In genomic region chr22:36467042-36467810, GRCh38 we compare ENCODE assay signal across 9 cellular contexts. TPM values are rescaled to one million over a fixed set of nuclear protein-coding genes. Genes with fewer than 3 reads are reported as not detected.
DNase-seq lines count a peak whose midpoint lies in the region; TF ChIP-seq lines count a peak whose summit lies in the region.
"Had no signal": no experiment of that assay in that cellular context is flagged by ENCODE, and none has a peak within 500 bp of the region (broad histone marks: within the 10 kb centered on the region; RNA-seq: fewer than 3 reads in every experiment).

No MANE protein-coding gene starts in this region.

- no peak for DNase-seq in activated CD4-positive, alpha-beta T cell treated with anti-CD3 and anti-CD28 coated beads, Interleukin-2, amount 10 ng/mL, durations not matched to agents 24 days and 14 days
- DNase-seq in activated CD4-positive, alpha-beta T cell treated with anti-CD3 and anti-CD28 coated beads for 4 hours: no peak
- DNase-seq in activated naive CD8-positive, alpha-beta T cell treated with anti-CD3 and anti-CD28 coated beads for 36 hours: no peak
- DNase-seq in immature natural killer cell (no peak), tibial artery (peak in 1 of 2 donors; percentile 75), NCI-H2196 treated with DMSO at 0.1 percent for 48 hours (lab: John Stamatoyannopoulos, UW; ENCODE audit: unreplicated experiment) (no peak), NOMO-1 treated with dmso at 0.1 percent for 144 hours (lab: John Stamatoyannopoulos, UW; ENCODE audit: unreplicated experiment) (no peak), glutamatergic neuron (no peak)

- intact Hi-C loops in activated CD4-positive, alpha-beta T cell treated with anti-CD3 and anti-CD28 coated beads, Interleukin-2, amount 10 ng/mL, durations not matched to agents 24 days and 14 days (cut with micrococcal nuclease): no loop called here
- intact Hi-C loops in tibial artery (cut with DNase I; ENCODE audit: low total_unique reads): loop anchor here (5.0 kb wide), 1 partner anchor 100 kb away; no protein-coding TSS in a partner anchor

- no peaks in the 10 kb centered on the region for H3K27me3 ChIP-seq in tibial artery

- no peaks in the 10 kb centered on the region for H3K9me3 ChIP-seq in tibial artery

- H3K4me3 Mint-ChIP-seq in activated CD4-positive, alpha-beta T cell treated with anti-CD3 and anti-CD28 coated beads, Interleukin-2, amount 10 ng/mL, durations not matched to agents 24 days and 14 days: no peak overlapping the region
- no peak overlapping the region for H3K4me3 Mint-ChIP-seq in activated naive CD8-positive, alpha-beta T cell treated with anti-CD3 and anti-CD28 coated beads for 36 hours
- no peak overlapping the region for H3K4me3 Mint-ChIP-seq in immature natural killer cell
- no peak overlapping the region for H3K4me3 Mint-ChIP-seq in glutamatergic neuron (ENCODE audit: unreplicated experiment)
- H3K4me3 Mint-ChIP-seq: IgD-negative memory B cell had no signal

- no peaks in the 10 kb centered on the region for H3K9me3 Mint-ChIP-seq in activated CD4-positive, alpha-beta T cell treated with anti-CD3 and anti-CD28 coated beads, Interleukin-2, amount 10 ng/mL, durations not matched to agents 24 days and 14 days
- no peaks in the 10 kb centered on the region for H3K9me3 Mint-ChIP-seq in activated naive CD8-positive, alpha-beta T cell treated with anti-CD3 and anti-CD28 coated beads for 36 hours
- H3K9me3 Mint-ChIP-seq in immature natural killer cell (no peaks in the 10 kb centered on the region), glutamatergic neuron (ENCODE audit: unreplicated experiment) (no peaks in the 10 kb centered on the region)
- H3K9me3 Mint-ChIP-seq: IgD-negative memory B cell had no signal

- peaks cover 22% of the 10 kb centered on the region for H3K4me1 Mint-ChIP-seq in activated CD4-positive, alpha-beta T cell treated with anti-CD3 and anti-CD28 coated beads, Interleukin-2, amount 10 ng/mL, durations not matched to agents 24 days and 14 days
- peaks cover 24% of the 10 kb centered on the region for H3K4me1 Mint-ChIP-seq in activated naive CD8-positive, alpha-beta T cell treated with anti-CD3 and anti-CD28 coated beads for 36 hours
- H3K4me1 Mint-ChIP-seq in immature natural killer cell: peaks cover 18 to 21% of the 10 kb centered on the region in 2 donors
- H3K4me1 Mint-ChIP-seq in glutamatergic neuron (ENCODE audit: low read depth, unreplicated experiment): peaks cover 8% of the 10 kb centered on the region

- peak overlapping the region; percentile 78 to 95 for H3K27ac ChIP-seq in tibial artery

- H3K4me1 ChIP-seq in tibial artery: peaks cover 0 to 100% (median 84%) of the 10 kb centered on the region in 4 donors

- no peak for TF ChIP-seq CTCF in tibial artery (IDR thresholded peaks at IDR 0.05)
- no peak for TF ChIP-seq CTCF in glutamatergic neuron (IDR thresholded peaks at IDR 0.05; ENCODE audit: partially characterized antibody, unreplicated experiment)

- H3K27me3 Mint-ChIP-seq in activated CD4-positive, alpha-beta T cell treated with anti-CD3 and anti-CD28 coated beads, Interleukin-2, amount 10 ng/mL, durations not matched to agents 24 days and 14 days: no peaks in the 10 kb centered on the region
- no peaks in the 10 kb centered on the region for H3K27me3 Mint-ChIP-seq in activated naive CD8-positive, alpha-beta T cell treated with anti-CD3 and anti-CD28 coated beads for 36 hours
- H3K27me3 Mint-ChIP-seq in immature natural killer cell (ENCODE audit: low read depth in 3 of 3) (peaks cover 0 to 4% (median 0%) of the 10 kb centered on the region in 3 donors), glutamatergic neuron (ENCODE audit: unreplicated experiment) (peaks cover 5% of the 10 kb centered on the region)
- H3K27me3 Mint-ChIP-seq: IgD-negative memory B cell had no signal

- H3K27ac Mint-ChIP-seq in activated CD4-positive, alpha-beta T cell treated with anti-CD3 and anti-CD28 coated beads, Interleukin-2, amount 10 ng/mL, durations not matched to agents 24 days and 14 days: peak overlapping the region; percentile 64
- peak overlapping the region; percentile 78 for H3K27ac Mint-ChIP-seq in activated naive CD8-positive, alpha-beta T cell treated with anti-CD3 and anti-CD28 coated beads for 36 hours
- H3K27ac Mint-ChIP-seq in immature natural killer cell (peak overlapping the region in 4 of 6 donors; percentile 8 to 55 (median 17)), glutamatergic neuron (ENCODE audit: unreplicated experiment) (no peak overlapping the region)

- no peak overlapping the region for H3K4me3 ChIP-seq in tibial artery

- peaks cover 20% of the 10 kb centered on the region for H3K36me3 Mint-ChIP-seq in activated CD4-positive, alpha-beta T cell treated with anti-CD3 and anti-CD28 coated beads, Interleukin-2, amount 10 ng/mL, durations not matched to agents 24 days and 14 days (ENCODE audit: low read depth)
- peaks cover 2% of the 10 kb centered on the region for H3K36me3 Mint-ChIP-seq in activated naive CD8-positive, alpha-beta T cell treated with anti-CD3 and anti-CD28 coated beads for 36 hours
- H3K36me3 Mint-ChIP-seq in immature natural killer cell (peaks cover 0 to 11% (median 4%) of the 10 kb centered on the region in 3 donors), glutamatergic neuron (ENCODE audit: unreplicated experiment) (peaks cover 4% of the 10 kb centered on the region)

- H3K36me3 ChIP-seq in tibial artery: peaks cover 0 to 14% (median 0%) of the 10 kb centered on the region in 3 donors

RNA-seq across cellular contexts. Expression of gene TXN2, which starts 14.2 kb away (rescaled TPM):
- 96.5 and 98.7 TPM in 2 replicates for total RNA-seq in activated CD4-positive, alpha-beta T cell treated with anti-CD3 and anti-CD28 coated beads, Interleukin-2, amount 10 ng/mL, durations not matched to agents 24 days and 14 days
- total RNA-seq in activated naive CD8-positive, alpha-beta T cell treated with anti-CD3 and anti-CD28 coated beads for 36 hours: 100 to 1,000 TPM; 112 to 113 TPM
- polyA plus RNA-seq in immature natural killer cell: 100 to 1,000 TPM; 134 to 239 (median 178) TPM
- total RNA-seq in glutamatergic neuron (ENCODE audit: unreplicated experiment): 66.1 TPM

RNA-seq across cellular contexts. Expression of gene FOXRED2, which starts 39.6 kb away (rescaled TPM):
- total RNA-seq in activated CD4-positive, alpha-beta T cell treated with anti-CD3 and anti-CD28 coated beads, Interleukin-2, amount 10 ng/mL, durations not matched to agents 24 days and 14 days: 25.4 and 26.3 TPM in 2 replicates
- 10 to 100 TPM; 26.0 to 28.4 TPM for total RNA-seq in activated naive CD8-positive, alpha-beta T cell treated with anti-CD3 and anti-CD28 coated beads for 36 hours
- 1 to 10 TPM in 1 of 3 donors, under 1 TPM in 1, not detected in 1; 0.38 to 2.8 TPM for polyA plus RNA-seq in immature natural killer cell
- total RNA-seq in glutamatergic neuron (ENCODE audit: unreplicated experiment): 41.6 TPM
